ENCODE assay signal across 8 cellular contexts in genomic region chr9:35616681-35617459, GRCh38. TPM values are rescaled to one million over a fixed set of nuclear protein-coding genes. Genes with fewer than 3 reads are reported as not detected.
DNase-seq lines count a peak whose midpoint lies in the region; ATAC-seq and TF ChIP-seq lines count a peak whose summit lies in the region.

No MANE protein-coding gene starts in this region.

- H3K4me3 Mint-ChIP-seq in HFFc6 = peak overlapping the region; percentile 46

- H3K4me3 ChIP-seq in astrocyte of the spinal cord (ENCODE audit: low read depth, low read length) = peak overlapping the region; percentile 24
- peak overlapping the region; percentile 61 for H3K4me3 ChIP-seq in iPS-18c (ENCODE audit: insufficient read depth, low read depth, low read length)

- ATAC-seq in GM21526 (IDR thresholded peaks at IDR 0.05; ENCODE audit: low FRiP score, unreplicated experiment) = no peak

- in situ Hi-C loops in astrocyte of the spinal cord (cut with HindIII; ENCODE audit: low sequenced_read_pairs) = no loop called here

- DNase-seq in DMS53 treated with DMSO at 0.1 percent for 48 hours (lab: John Stamatoyannopoulos, UW; ENCODE audit: unreplicated experiment) (peak; percentile 30), HFFc6 (no peak), T-helper 1 cell (peak; percentile 45 to 74 (median 55)), astrocyte of the spinal cord (ENCODE audit: low read depth, low spot score) (peak; percentile 27), NCI-H446 (lab: John Stamatoyannopoulos, UW) (no peak)
- DNase-seq in stimulated activated CD4-positive, alpha-beta T cell treated with anti-CD3 and anti-CD28 coated beads, Interleukin-12 subunit alpha, Interleukin-12 subunit beta, amount 100 ng/mL, for 24 hours (ENCODE audit: low read depth in 2 of 2) = peak; percentile 25 to 60

- peaks cover 34% of the 10 kb centered on the region for H3K27me3 Mint-ChIP-seq in HFFc6 (ENCODE audit: insufficient read depth)

- no peaks in the 10 kb centered on the region for H3K4me1 Mint-ChIP-seq in HFFc6 (ENCODE audit: low read depth)

- no peaks in the 10 kb centered on the region for H3K9me3 ChIP-seq in iPS-18c (ENCODE audit: control insufficient read depth, insufficient read depth, low read length)

- no peak overlapping the region for H3K27ac Mint-ChIP-seq in HFFc6

- H3K9me3 Mint-ChIP-seq in HFFc6 = no peaks in the 10 kb centered on the region

- H3K36me3 Mint-ChIP-seq in HFFc6 (ENCODE audit: low read depth) = no peaks in the 10 kb centered on the region; the same call in 1 of the 2 replicates

- no peak for TF ChIP-seq CTCF in HFFc6 (IDR thresholded peaks at IDR 0.05)
- TF ChIP-seq CTCF in astrocyte of the spinal cord (IDR thresholded peaks at IDR 0.05; ENCODE audit: low read depth, low read length) = peak; percentile 0

RNA-seq across cellular contexts. Expression of gene CD72, which starts 1.3 kb away (rescaled TPM):
- under 1 TPM; 0.37 to 0.87 (median 0.49) TPM for total RNA-seq in HFFc6 (2021; fragmentation: NEBNext Ultra II Directional; extraction: Animal tissue kit (Norgen Biotek cat#: 25700))

RNA-seq across cellular contexts. Expression of gene TESK1, which starts 11.8 kb away (rescaled TPM):
- total RNA-seq in HFFc6 (2021; fragmentation: NEBNext Ultra II Directional; extraction: Animal tissue kit (Norgen Biotek cat#: 25700)) = 10 to 100 TPM; 25.4 to 33.2 (median 28.5) TPM

RNA-seq across cellular contexts. Expression of gene SIT1, which starts 33.9 kb away (rescaled TPM):
- total RNA-seq in HFFc6 (2021; fragmentation: NEBNext Ultra II Directional; extraction: Animal tissue kit (Norgen Biotek cat#: 25700)) = not detected

RNA-seq across cellular contexts. Expression of gene RMRP, which starts 40.9 kb away (rescaled TPM):
- over 10,000 TPM in 5 of 6 experiments, 1,000 to 10,000 TPM in 1; 9,197 to 39,404 (median 23,537) TPM for total RNA-seq in HFFc6 (2021; fragmentation: NEBNext Ultra II Directional; extraction: Animal tissue kit (Norgen Biotek cat#: 25700))

RNA-seq across cellular contexts. Expression of gene CCDC107, which starts 41.2 kb away (rescaled TPM):
- 10 to 100 TPM; 22.5 to 29.8 (median 24.6) TPM for total RNA-seq in HFFc6 (2021; fragmentation: NEBNext Ultra II Directional; extraction: Animal tissue kit (Norgen Biotek cat#: 25700))

Comparison
In these comparisons a context has a peak if more than half of its experiments do, and no peak if none do; other contexts are left out.
1. DNase-seq: peak in DMS53 treated with DMSO at 0.1 percent for 48 hours (single experiment), T-helper 1 cell (5 of 5), astrocyte of the spinal cord (single experiment) and stimulated activated CD4-positive, alpha-beta T cell treated with anti-CD3 and anti-CD28 coated beads, Interleukin-12 subunit alpha, Interleukin-12 subunit beta, amount 100 ng/mL, for 24 hours (2 of 2); none in HFFc6 (single experiment) and NCI-H446 (0 of 2).